In genomic region chr5:80408976-80409926, GRCh38 we compare ENCODE assay signal across 8 cellular contexts. TPM values are rescaled to one million over a fixed set of nuclear protein-coding genes. Genes with fewer than 3 reads are reported as not detected.
DNase-seq lines count a peak whose midpoint lies in the region; ATAC-seq and TF ChIP-seq lines count a peak whose summit lies in the region.

No MANE protein-coding gene starts in this region.

- DNase-seq in GM06990 (ENCODE audit: extremely low read depth, insufficient read length) (no peak), RPMI7951 (ENCODE audit: low read depth) (peak; percentile 0), fibroblast of mammary gland (ENCODE audit: low read depth) (peak; percentile 21), renal cortical epithelial cell (ENCODE audit: low read depth) (peak; percentile 4), NK-92 (lab: John Stamatoyannopoulos, UW; ENCODE audit: unreplicated experiment) (no peak), DMS79 treated with DMSO at 0.1 percent for 48 hours (lab: John Stamatoyannopoulos, UW) (no peak), activated gamma-delta T cell treated with Interleukin-2 at 50 U/mL for 16 hours (no peak)

- H3K4me3 ChIP-seq in GM06990 (replicated peaks; ENCODE audit: low read depth, low read length) (peak overlapping the region; percentile 82; the same call in 1 of the 2 replicates), fibroblast of mammary gland (ENCODE audit: control insufficient read depth, low read depth, low read length) (peak overlapping the region; percentile 86)

- no peak for TF ChIP-seq CTCF in GM06990 (IDR thresholded peaks at IDR 0.05; ENCODE audit: insufficient read depth, low read length, poor library complexity, severe bottlenecking)
- TF ChIP-seq CTCF in fibroblast of mammary gland (conservative IDR thresholded peaks at IDR 0.05; ENCODE audit: control insufficient read depth, insufficient read depth, low read depth, low read length) = no peak

- H3K36me3 ChIP-seq in GM06990 (ENCODE audit: control insufficient read depth, insufficient read depth, low read length) = no peaks in the 10 kb centered on the region

- ATAC-seq in GM21786 (IDR thresholded peaks at IDR 0.05; ENCODE audit: unreplicated experiment) = no peak

- no peaks in the 10 kb centered on the region for H3K27me3 ChIP-seq in GM06990 (replicated peaks; ENCODE audit: control insufficient read depth, insufficient read depth, low read length)

RNA-seq across cellular contexts. Expression of gene ZFYVE16, which starts 1.4 kb away (rescaled TPM):
- total RNA-seq in RPMI7951 (2014; rRNA removed; shearing (Covaris generic)) = 15.3 and 20.3 TPM in 2 replicates
- total RNA-seq in renal cortical epithelial cell = 23.1 and 69.6 TPM in 2 replicates

Comparison
In these comparisons a context has a peak if more than half of its experiments do, and no peak if none do; other contexts are left out.
1. DNase-seq: peak in RPMI7951 (single experiment), fibroblast of mammary gland (single experiment) and renal cortical epithelial cell (single experiment); none in GM06990 (single experiment), NK-92 (single experiment), DMS79 treated with DMSO at 0.1 percent for 48 hours (single experiment) and activated gamma-delta T cell treated with Interleukin-2 at 50 U/mL for 16 hours (single experiment).